Comparison of ENCODE assay signal across 3 cellular contexts in the genomic region with DNA sequence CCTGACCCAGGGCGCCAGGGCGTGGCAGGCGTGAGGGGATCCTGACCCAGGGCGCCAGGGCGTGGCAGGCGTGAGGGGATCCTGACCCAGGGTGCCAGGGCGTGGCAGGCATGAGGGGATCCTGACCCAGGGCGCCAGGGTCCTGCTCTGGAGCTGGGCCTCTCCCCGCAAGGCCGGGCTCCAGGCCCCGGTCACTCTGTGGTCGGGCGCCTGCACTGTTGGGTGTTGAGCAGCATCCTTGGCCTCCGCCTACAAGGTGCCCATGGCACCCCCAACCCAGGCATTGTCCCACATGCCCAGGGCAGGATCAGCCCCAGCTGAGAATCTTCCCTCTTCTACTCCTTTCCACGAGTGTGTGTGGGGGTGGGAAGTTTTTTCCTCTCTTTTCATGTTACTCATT. TPM values are rescaled to one million over a fixed set of nuclear protein-coding genes. Genes with fewer than 3 reads are reported as not detected.
"Had no signal": no experiment of that assay in that cellular context is flagged by ENCODE, and none has a peak within 500 bp of the region (broad histone marks: within the 10 kb centered on the region; RNA-seq: fewer than 3 reads in every experiment).

No MANE protein-coding gene starts in this region.

RNA-seq across cellular contexts. Expression of a gene that starts 33.6 kb away (rescaled TPM):
- total RNA-seq: H1, HT-29, IMR-90 had no signal
